ENCODE assay signal across 1 cellular context in the genomic region with DNA sequence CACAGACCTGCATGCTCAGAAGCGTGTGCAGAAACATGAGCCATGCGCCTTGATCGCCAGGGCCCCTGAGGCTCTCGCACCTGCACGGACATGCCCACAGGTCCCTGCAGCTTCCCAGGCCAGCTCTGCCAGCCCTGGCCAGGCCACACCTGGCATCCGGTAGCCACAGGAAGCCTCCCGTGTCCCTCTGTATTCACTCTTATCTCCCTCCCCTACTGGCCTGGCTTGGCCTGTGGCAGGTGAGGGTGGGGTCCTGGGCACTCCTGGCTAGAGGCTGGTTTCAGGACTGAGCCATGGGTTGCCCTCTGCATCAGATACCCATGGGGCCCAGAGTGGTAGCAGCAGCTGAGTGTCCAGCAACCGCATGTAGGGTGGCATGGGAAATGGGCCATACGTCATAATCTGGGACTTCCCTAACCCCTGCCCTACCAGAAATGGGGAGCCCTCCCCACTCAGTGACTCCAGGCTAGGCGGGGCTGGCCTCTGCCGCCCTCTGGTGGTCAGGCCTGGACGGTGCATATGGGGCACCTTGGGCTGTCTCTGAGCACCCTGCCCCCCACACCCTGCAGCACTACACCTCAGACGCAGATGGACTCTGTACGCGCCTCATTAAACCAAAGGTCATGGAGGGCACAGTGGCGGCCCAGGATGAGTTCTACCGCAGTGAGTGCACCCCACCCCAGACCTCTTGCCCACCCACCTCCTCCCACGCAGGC.
TF ChIP-seq lines count a peak whose summit lies in the region.

No MANE protein-coding gene starts in this region.

TF ChIP-seq in K562, 482 proteins besides CTCF, POLR2A, EP300 and RAD21 (continued from another document):
- TF ChIP-seq ERF (CRISPR knock-in tag; IDR thresholded peaks at IDR 0.05) (no peak), HDAC2 (IDR thresholded peaks at IDR 0.05) (no peak)
